Comparison of ENCODE assay signal across 1 cellular context in genomic region chr1:43389326-43390313, GRCh38.
TF ChIP-seq lines count a peak whose summit lies in the region.

MED8 (minus strand) TSS chr1:43389800; CDS start chr1:43389764, 36 bp downstream.
SZT2 (plus strand) TSS chr1:43389899; CDS start chr1:43389969, 70 bp downstream.

TF ChIP-seq in HepG2, 621 proteins besides CTCF, POLR2A, EP300 and RAD21 (continued from another document and continues in another):
- no peak for TF ChIP-seq EZH2 (conservative IDR thresholded peaks at IDR 0.05; ENCODE audit: low read depth, low read length)
- 0 out of 2 replicates have a peak, but pooled peaks have one; percentile 59 for TF ChIP-seq ZNF614 (CRISPR knock-in tag; IDR thresholded peaks at IDR 0.05; ENCODE audit: borderline replicate concordance)
- TF ChIP-seq RBM22 (optimal IDR thresholded peaks at IDR 0.05; ENCODE audit: low read length), result peak; percentile 28
- no peak for TF ChIP-seq TP53 (CRISPR knock-in tag; conservative IDR thresholded peaks at IDR 0.05)
- TF ChIP-seq RBAK (CRISPR knock-in tag; IDR thresholded peaks at IDR 0.05), result no peak
- TF ChIP-seq ZNF672 (CRISPR knock-in tag; IDR thresholded peaks at IDR 0.05), result no peak
- TF ChIP-seq, protein P1, sequence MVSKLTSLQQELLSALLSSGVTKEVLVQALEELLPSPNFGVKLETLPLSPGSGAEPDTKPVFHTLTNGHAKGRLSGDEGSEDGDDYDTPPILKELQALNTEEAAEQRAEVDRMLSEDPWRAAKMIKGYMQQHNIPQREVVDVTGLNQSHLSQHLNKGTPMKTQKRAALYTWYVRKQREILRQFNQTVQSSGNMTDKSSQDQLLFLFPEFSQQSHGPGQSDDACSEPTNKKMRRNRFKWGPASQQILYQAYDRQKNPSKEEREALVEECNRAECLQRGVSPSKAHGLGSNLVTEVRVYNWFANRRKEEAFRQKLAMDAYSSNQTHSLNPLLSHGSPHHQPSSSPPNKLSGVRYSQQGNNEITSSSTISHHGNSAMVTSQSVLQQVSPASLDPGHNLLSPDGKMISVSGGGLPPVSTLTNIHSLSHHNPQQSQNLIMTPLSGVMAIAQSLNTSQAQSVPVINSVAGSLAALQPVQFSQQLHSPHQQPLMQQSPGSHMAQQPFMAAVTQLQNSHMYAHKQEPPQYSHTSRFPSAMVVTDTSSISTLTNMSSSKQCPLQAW (CRISPR knock-in tag; IDR thresholded peaks at IDR 0.05), result peak; percentile 72; the same call in 1 of the 2 replicates
- TF ChIP-seq SNRNP70 (IDR thresholded peaks at IDR 0.05; ENCODE audit: low read depth, low read length), result no peak
- TF ChIP-seq NCOA2 (CRISPR knock-in tag; IDR thresholded peaks at IDR 0.05), result no peak; the same call in 1 of the 2 replicates
- no peak for TF ChIP-seq AHR (CRISPR knock-in tag; IDR thresholded peaks at IDR 0.05)
- TF ChIP-seq, protein P2, sequence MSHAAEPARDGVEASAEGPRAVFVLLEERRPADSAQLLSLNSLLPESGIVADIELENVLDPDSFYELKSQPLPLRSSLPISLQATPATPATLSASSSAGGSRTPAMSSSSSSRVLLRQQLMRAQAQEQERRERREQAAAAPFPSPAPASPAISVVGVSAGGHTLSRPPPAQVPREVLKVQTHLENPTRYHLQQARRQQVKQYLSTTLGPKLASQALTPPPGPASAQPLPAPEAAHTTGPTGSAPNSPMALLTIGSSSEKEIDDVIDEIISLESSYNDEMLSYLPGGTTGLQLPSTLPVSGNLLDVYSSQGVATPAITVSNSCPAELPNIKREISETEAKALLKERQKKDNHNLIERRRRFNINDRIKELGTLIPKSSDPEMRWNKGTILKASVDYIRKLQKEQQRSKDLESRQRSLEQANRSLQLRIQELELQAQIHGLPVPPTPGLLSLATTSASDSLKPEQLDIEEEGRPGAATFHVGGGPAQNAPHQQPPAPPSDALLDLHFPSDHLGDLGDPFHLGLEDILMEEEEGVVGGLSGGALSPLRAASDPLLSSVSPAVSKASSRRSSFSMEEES (CRISPR knock-in tag; IDR thresholded peaks at IDR 0.05), result no peak
- TF ChIP-seq, protein P3, sequence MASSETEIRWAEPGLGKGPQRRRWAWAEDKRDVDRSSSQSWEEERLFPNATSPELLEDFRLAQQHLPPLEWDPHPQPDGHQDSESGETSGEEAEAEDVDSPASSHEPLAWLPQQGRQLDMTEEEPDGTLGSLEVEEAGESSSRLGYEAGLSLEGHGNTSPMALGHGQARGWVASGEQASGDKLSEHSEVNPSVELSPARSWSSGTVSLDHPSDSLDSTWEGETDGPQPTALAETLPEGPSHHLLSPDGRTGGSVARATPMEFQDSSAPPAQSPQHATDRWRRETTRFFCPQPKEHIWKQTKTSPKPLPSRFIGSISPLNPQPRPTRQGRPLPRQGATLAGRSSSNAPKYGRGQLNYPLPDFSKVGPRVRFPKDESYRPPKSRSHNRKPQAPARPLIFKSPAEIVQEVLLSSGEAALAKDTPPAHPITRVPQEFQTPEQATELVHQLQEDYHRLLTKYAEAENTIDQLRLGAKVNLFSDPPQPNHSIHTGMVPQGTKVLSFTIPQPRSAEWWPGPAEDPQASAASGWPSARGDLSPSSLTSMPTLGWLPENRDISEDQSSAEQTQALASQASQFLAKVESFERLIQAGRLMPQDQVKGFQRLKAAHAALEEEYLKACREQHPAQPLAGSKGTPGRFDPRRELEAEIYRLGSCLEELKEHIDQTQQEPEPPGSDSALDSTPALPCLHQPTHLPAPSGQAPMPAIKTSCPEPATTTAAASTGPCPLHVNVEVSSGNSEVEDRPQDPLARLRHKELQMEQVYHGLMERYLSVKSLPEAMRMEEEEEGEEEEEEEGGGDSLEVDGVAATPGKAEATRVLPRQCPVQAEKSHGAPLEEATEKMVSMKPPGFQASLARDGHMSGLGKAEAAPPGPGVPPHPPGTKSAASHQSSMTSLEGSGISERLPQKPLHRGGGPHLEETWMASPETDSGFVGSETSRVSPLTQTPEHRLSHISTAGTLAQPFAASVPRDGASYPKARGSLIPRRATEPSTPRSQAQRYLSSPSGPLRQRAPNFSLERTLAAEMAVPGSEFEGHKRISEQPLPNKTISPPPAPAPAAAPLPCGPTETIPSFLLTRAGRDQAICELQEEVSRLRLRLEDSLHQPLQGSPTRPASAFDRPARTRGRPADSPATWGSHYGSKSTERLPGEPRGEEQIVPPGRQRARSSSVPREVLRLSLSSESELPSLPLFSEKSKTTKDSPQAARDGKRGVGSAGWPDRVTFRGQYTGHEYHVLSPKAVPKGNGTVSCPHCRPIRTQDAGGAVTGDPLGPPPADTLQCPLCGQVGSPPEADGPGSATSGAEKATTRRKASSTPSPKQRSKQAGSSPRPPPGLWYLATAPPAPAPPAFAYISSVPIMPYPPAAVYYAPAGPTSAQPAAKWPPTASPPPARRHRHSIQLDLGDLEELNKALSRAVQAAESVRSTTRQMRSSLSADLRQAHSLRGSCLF (CRISPR knock-in tag; IDR thresholded peaks at IDR 0.05; ENCODE audit: borderline replicate concordance), result no peak
- no peak for TF ChIP-seq SYNCRIP (IDR thresholded peaks at IDR 0.05; ENCODE audit: insufficient read depth, low read depth, low read length)
- peak; percentile 88 for TF ChIP-seq NR2F6 (IDR thresholded peaks at IDR 0.05)
- peak; percentile 96 for TF ChIP-seq NR2F6 (CRISPR knock-in tag; IDR thresholded peaks at IDR 0.05)
- peak; percentile 74 for TF ChIP-seq ZNF121 (CRISPR knock-in tag; IDR thresholded peaks at IDR 0.05)
- TF ChIP-seq, protein P4, sequence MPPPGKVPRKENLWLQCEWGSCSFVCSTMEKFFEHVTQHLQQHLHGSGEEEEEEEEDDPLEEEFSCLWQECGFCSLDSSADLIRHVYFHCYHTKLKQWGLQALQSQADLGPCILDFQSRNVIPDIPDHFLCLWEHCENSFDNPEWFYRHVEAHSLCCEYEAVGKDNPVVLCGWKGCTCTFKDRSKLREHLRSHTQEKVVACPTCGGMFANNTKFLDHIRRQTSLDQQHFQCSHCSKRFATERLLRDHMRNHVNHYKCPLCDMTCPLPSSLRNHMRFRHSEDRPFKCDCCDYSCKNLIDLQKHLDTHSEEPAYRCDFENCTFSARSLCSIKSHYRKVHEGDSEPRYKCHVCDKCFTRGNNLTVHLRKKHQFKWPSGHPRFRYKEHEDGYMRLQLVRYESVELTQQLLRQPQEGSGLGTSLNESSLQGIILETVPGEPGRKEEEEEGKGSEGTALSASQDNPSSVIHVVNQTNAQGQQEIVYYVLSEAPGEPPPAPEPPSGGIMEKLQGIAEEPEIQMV (CRISPR knock-in tag; IDR thresholded peaks at IDR 0.05; ENCODE audit: low read depth), result no peak
- no peak; the same call in 1 of the 2 replicates for TF ChIP-seq ZNF441 (CRISPR knock-in tag; IDR thresholded peaks at IDR 0.05; ENCODE audit: borderline replicate concordance)
- TF ChIP-seq RARA (CRISPR knock-in tag; IDR thresholded peaks at IDR 0.05), result peak; percentile 77
- TF ChIP-seq BRCA1 (CRISPR knock-in tag; IDR thresholded peaks at IDR 0.05), result no peak
- TF ChIP-seq NKX3-1 (CRISPR knock-in tag; IDR thresholded peaks at IDR 0.05), result peak; percentile 9; the same call in 1 of the 2 replicates
- TF ChIP-seq, protein P5, sequence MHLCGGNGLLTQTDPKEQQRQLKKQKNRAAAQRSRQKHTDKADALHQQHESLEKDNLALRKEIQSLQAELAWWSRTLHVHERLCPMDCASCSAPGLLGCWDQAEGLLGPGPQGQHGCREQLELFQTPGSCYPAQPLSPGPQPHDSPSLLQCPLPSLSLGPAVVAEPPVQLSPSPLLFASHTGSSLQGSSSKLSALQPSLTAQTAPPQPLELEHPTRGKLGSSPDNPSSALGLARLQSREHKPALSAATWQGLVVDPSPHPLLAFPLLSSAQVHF (CRISPR knock-in tag; IDR thresholded peaks at IDR 0.05), result 0 out of 2 replicates have a peak, but pooled peaks have one; percentile 60
- TF ChIP-seq ZNF572 (CRISPR knock-in tag; IDR thresholded peaks at IDR 0.05), result no peak
- TF ChIP-seq NFIC (IDR thresholded peaks at IDR 0.05; ENCODE audit: low read length), result no peak
- peak; percentile 99 for TF ChIP-seq NR2C2 (CRISPR knock-in tag; IDR thresholded peaks at IDR 0.05; ENCODE audit: borderline replicate concordance)
- TF ChIP-seq, protein P6, sequence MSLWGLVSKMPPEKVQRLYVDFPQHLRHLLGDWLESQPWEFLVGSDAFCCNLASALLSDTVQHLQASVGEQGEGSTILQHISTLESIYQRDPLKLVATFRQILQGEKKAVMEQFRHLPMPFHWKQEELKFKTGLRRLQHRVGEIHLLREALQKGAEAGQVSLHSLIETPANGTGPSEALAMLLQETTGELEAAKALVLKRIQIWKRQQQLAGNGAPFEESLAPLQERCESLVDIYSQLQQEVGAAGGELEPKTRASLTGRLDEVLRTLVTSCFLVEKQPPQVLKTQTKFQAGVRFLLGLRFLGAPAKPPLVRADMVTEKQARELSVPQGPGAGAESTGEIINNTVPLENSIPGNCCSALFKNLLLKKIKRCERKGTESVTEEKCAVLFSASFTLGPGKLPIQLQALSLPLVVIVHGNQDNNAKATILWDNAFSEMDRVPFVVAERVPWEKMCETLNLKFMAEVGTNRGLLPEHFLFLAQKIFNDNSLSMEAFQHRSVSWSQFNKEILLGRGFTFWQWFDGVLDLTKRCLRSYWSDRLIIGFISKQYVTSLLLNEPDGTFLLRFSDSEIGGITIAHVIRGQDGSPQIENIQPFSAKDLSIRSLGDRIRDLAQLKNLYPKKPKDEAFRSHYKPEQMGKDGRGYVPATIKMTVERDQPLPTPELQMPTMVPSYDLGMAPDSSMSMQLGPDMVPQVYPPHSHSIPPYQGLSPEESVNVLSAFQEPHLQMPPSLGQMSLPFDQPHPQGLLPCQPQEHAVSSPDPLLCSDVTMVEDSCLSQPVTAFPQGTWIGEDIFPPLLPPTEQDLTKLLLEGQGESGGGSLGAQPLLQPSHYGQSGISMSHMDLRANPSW (CRISPR knock-in tag; IDR thresholded peaks at IDR 0.05; ENCODE audit: borderline replicate concordance), result no peak; the same call in 1 of the 2 replicates
- no peak; the same call in 1 of the 2 replicates for TF ChIP-seq FOXK1 (CRISPR knock-in tag; IDR thresholded peaks at IDR 0.05; ENCODE audit: borderline replicate concordance, low read depth)
- peak; percentile 76; the same call in 1 of the 2 replicates for TF ChIP-seq ZNF792 (CRISPR knock-in tag; IDR thresholded peaks at IDR 0.05)
- no peak for TF ChIP-seq RARG (CRISPR knock-in tag; IDR thresholded peaks at IDR 0.05; ENCODE audit: low read depth)
- TF ChIP-seq RXRA (CRISPR knock-in tag; IDR thresholded peaks at IDR 0.05), result peak; percentile 90
- TF ChIP-seq SNAPC4 (CRISPR knock-in tag; IDR thresholded peaks at IDR 0.05), result no peak
- TF ChIP-seq ZNF17 (CRISPR knock-in tag; IDR thresholded peaks at IDR 0.05), result no peak
- TF ChIP-seq ATF3 (CRISPR knock-in tag; IDR thresholded peaks at IDR 0.05), result no peak
- TF ChIP-seq TGIF2 (CRISPR knock-in tag; IDR thresholded peaks at IDR 0.05), result no peak; the same call in 1 of the 2 replicates
- TF ChIP-seq MAFK (conservative IDR thresholded peaks at IDR 0.05 in 1 of 2, IDR thresholded peaks at IDR 0.05 in 1 of 2; ENCODE audit: low read length in 2 of 2), result peak; percentile 65 to 75
- no peak for TF ChIP-seq TEF (CRISPR knock-in tag; IDR thresholded peaks at IDR 0.05)
- no peak for TF ChIP-seq SKI (IDR thresholded peaks at IDR 0.05; ENCODE audit: partially characterized antibody)
- TF ChIP-seq TARDBP (CRISPR knock-in tag; IDR thresholded peaks at IDR 0.05), result peak; percentile 82; the same call in 1 of the 2 replicates
- no peak for TF ChIP-seq LBX2 (CRISPR knock-in tag; IDR thresholded peaks at IDR 0.05; ENCODE audit: borderline replicate concordance)
- no peak for TF ChIP-seq RORA (CRISPR knock-in tag; IDR thresholded peaks at IDR 0.05)
- TF ChIP-seq NCOR1 (IDR thresholded peaks at IDR 0.05; ENCODE audit: borderline replicate concordance, low read length), result peak; percentile 28; the same call in 1 of the 2 replicates
- TF ChIP-seq ZNF619 (CRISPR knock-in tag; IDR thresholded peaks at IDR 0.05), result peak; percentile 43; the same call in 1 of the 2 replicates
- TF ChIP-seq FOXO1 (CRISPR knock-in tag; IDR thresholded peaks at IDR 0.05), result no peak
- no peak for TF ChIP-seq MATR3 (CRISPR knock-in tag; IDR thresholded peaks at IDR 0.05)
- TF ChIP-seq BCL6 (CRISPR knock-in tag; IDR thresholded peaks at IDR 0.05), result no peak
- TF ChIP-seq FOXA1 (IDR thresholded peaks at IDR 0.05), result no peak
- no peak for TF ChIP-seq FOXA1 (CRISPR knock-in tag; IDR thresholded peaks at IDR 0.05)
